In genomic region chr12:1633459-1633858, GRCh38 we compare ENCODE assay signal across 18 cellular contexts. TPM values are rescaled to one million over a fixed set of nuclear protein-coding genes. Genes with fewer than 3 reads are reported as not detected.
DNase-seq lines count a peak whose midpoint lies in the region; ATAC-seq and TF ChIP-seq lines count a peak whose summit lies in the region.
"Had no signal": no experiment of that assay in that cellular context is flagged by ENCODE, and none has a peak within 500 bp of the region (broad histone marks: within the 10 kb centered on the region; RNA-seq: fewer than 3 reads in every experiment).

No MANE protein-coding gene starts in this region.

- H2AFZ ChIP-seq in PC-3 (ENCODE audit: low read length) = no peak overlapping the region

- no peaks in the 10 kb centered on the region for H3F3A ChIP-seq in PC-3 (ENCODE audit: low read length, unreplicated experiment)

- H2AK5ac ChIP-seq in mesendoderm (ENCODE audit: low read length) = no peak overlapping the region

- H3K9ac ChIP-seq in mesendoderm (ENCODE audit: low read length) = no peak overlapping the region
- peak overlapping the region in 1 of 5 donors; percentile 17 for H3K9ac ChIP-seq in subcutaneous abdominal adipose tissue (ENCODE audit: low read length in 5 of 5)
- H3K9ac ChIP-seq in PC-3 (ENCODE audit: low read length) = no peak overlapping the region

- H3K4me1 ChIP-seq in mesendoderm (ENCODE audit: control insufficient read depth, low read depth, low read length) (peaks cover 9% of the 10 kb centered on the region), subcutaneous abdominal adipose tissue (ENCODE audit: control insufficient read depth in 5 of 5, insufficient read depth in 5 of 5, low read length in 5 of 5) (peaks cover 3 to 55% (median 44%) of the 10 kb centered on the region in 5 donors), PC-3 (ENCODE audit: insufficient read depth, low read length) (0 out of 2 replicates have a peak, but pooled peaks cover 9% of the 10 kb centered on the region)

- no CpG with 5 or more reads among the region's 3 CpGs for WGBS in mesendoderm (ENCODE audit: extremely low coverage, insufficient coverage, low lambda C conversion rate)

- H2BK120ac ChIP-seq in mesendoderm (ENCODE audit: low read depth, low read length) = no peak overlapping the region

- no peak for TF ChIP-seq CTCF in PC-3 (conservative IDR thresholded peaks at IDR 0.05; ENCODE audit: low read depth, low read length)

- no peaks in the 10 kb centered on the region for H3K79me1 ChIP-seq in mesendoderm (ENCODE audit: low read length)

- POLR2A ChIA-PET in PC-3 (lab: Charles Lee; ENCODE audit: unreplicated experiment) = no interaction called here

- intact Hi-C loops in PC-3 (cut with micrococcal nuclease) = loop anchor here (5.0 kb wide), 2 partner anchors 159 to 304 kb away; no protein-coding TSS in a partner anchor

- H3K4me3 ChIP-seq in mesendoderm (ENCODE audit: low read length) = no peak overlapping the region
- no peak overlapping the region for H3K4me3 ChIP-seq in subcutaneous abdominal adipose tissue (ENCODE audit: low read depth in 1 of 5, low read length in 5 of 5)
- no peak overlapping the region for H3K4me3 ChIP-seq in PC-3 (ENCODE audit: low read length)
- H3K4me3 ChIP-seq: HAP-1, SJSA1 had no signal

- no peak overlapping the region for H3K18ac ChIP-seq in mesendoderm (ENCODE audit: low read length)

- H2BK5ac ChIP-seq in mesendoderm (ENCODE audit: low read length) = peak overlapping the region; percentile 13

- H3K4me2 ChIP-seq in mesendoderm (ENCODE audit: low read length) (no peak overlapping the region), PC-3 (ENCODE audit: low read length) (no peak overlapping the region)

- H4K5ac ChIP-seq in mesendoderm (ENCODE audit: low read length) = no peak overlapping the region

- H3K4ac ChIP-seq in mesendoderm (ENCODE audit: low read depth, low read length) = no peak overlapping the region

- H3K36me3 ChIP-seq in mesendoderm (ENCODE audit: control insufficient read depth, insufficient read depth, low read length) (no peaks in the 10 kb centered on the region), subcutaneous abdominal adipose tissue (ENCODE audit: control insufficient read depth in 5 of 5, insufficient read depth in 5 of 5, low read length in 5 of 5) (no peaks in the 10 kb centered on the region), PC-3 (ENCODE audit: low read depth, low read length) (no peaks in the 10 kb centered on the region)
- H3K36me3 ChIP-seq: BE2C, HAP-1, SJSA1 had no signal

- CTCF ChIA-PET in PC-3 (lab: Charles Lee) = no interaction called here

- H4K20me1 ChIP-seq in PC-3 (ENCODE audit: low read length) = no peaks in the 10 kb centered on the region

- H3K9me3 ChIP-seq in subcutaneous abdominal adipose tissue (ENCODE audit: control insufficient read depth in 5 of 5, low read length in 5 of 5) (no peaks in the 10 kb centered on the region), PC-3 (ENCODE audit: low read length) (no peaks in the 10 kb centered on the region)
- H3K9me3 ChIP-seq: BE2C, HAP-1, SJSA1 had no signal

- no peak overlapping the region for H2BK15ac ChIP-seq in mesendoderm (replicated peaks; ENCODE audit: low read depth)

- H3K27me3 ChIP-seq in mesendoderm (ENCODE audit: insufficient read depth, low read length, poor library complexity) = no peaks in the 10 kb centered on the region
- H3K27me3 ChIP-seq in subcutaneous abdominal adipose tissue (ENCODE audit: control insufficient read depth in 5 of 5, insufficient read depth in 4 of 5, low read length in 5 of 5) = peaks cover 0 to 2% (median 0%) of the 10 kb centered on the region in 5 donors
- H3K27me3 ChIP-seq in PC-3 (ENCODE audit: low read length) = peaks cover 14% of the 10 kb centered on the region
- H3K27me3 ChIP-seq: BE2C had no signal

- H3K23ac ChIP-seq in mesendoderm (ENCODE audit: low read length) = no peak overlapping the region

- ATAC-seq in PC-3 = no peak

- DNase-seq in SIG-M5 treated with dmso at 0.1 percent for 504 hours (lab: John Stamatoyannopoulos, UW; ENCODE audit: unreplicated experiment) (peak; percentile 61), SIG-M5 (lab: John Stamatoyannopoulos, UW) (no peak), NOMO-1 treated with dmso at 0.1 percent for 144 hours (lab: John Stamatoyannopoulos, UW; ENCODE audit: unreplicated experiment) (peak; percentile 34), mesendoderm (peak; percentile 83), PC-3 (no peak)
- DNase-seq in activated CD8-positive, alpha-beta memory T cell treated with anti-CD3 and anti-CD28 coated beads for 24 hours = no peak
- DNase-seq in activated naive CD4-positive, alpha-beta T cell treated with anti-CD3 and anti-CD28 coated beads, Interleukin-2, amount 50 U/mL, for 16 hours = no peak
- DNase-seq: BE2C; CD8-positive, alpha-beta memory T cell; NCI-H1092; NCI-H2081 treated with DMSO at 0.1 percent for 48 hours; NCI-H524; OCI-M1; RPMI8226 had no signal

- no peaks in the 10 kb centered on the region for H3K9me2 ChIP-seq in PC-3 (replicated peaks; ENCODE audit: low read length)

- H4K8ac ChIP-seq in mesendoderm (ENCODE audit: low read depth, low read length) = no peak overlapping the region

- BruUV-seq in PC-3 (replicated peaks; lab: Mats Ljungman, UMichigan) = no TSS peak

- H3K27ac ChIP-seq in mesendoderm (ENCODE audit: low read depth, low read length) = peak overlapping the region; percentile 24
- peak overlapping the region; percentile 62 for H3K27ac ChIP-seq in subcutaneous abdominal adipose tissue (ENCODE audit: low read depth, low read length)
- no peak overlapping the region for H3K27ac ChIP-seq in PC-3 (ENCODE audit: low read length)
- H3K27ac ChIP-seq: 22Rv1, SJSA1 had no signal

- H3K79me2 ChIP-seq in mesendoderm (ENCODE audit: control insufficient read depth, insufficient read depth, low read length) = no peaks in the 10 kb centered on the region
- no peaks in the 10 kb centered on the region for H3K79me2 ChIP-seq in PC-3 (ENCODE audit: low read length)

- H3K56ac ChIP-seq in mesendoderm (ENCODE audit: low read length) = no peak overlapping the region

RNA-seq across cellular contexts. Expression of gene WNT5B, which starts 4.4 kb away (rescaled TPM):
- polyA plus RNA-seq in mesendoderm (2013, experiment 1 of 2) = 4.7 TPM
- polyA plus RNA-seq in mesendoderm (2013, experiment 2 of 2) = 4.9 TPM
- total RNA-seq in PC-3 (2014; rRNA removed) = 1.7 and 2.2 TPM in 2 replicates
- total RNA-seq: CD8-positive, alpha-beta memory T cell had no signal
- polyA plus RNA-seq: CD8-positive, alpha-beta memory T cell had no signal

RNA-seq across cellular contexts. Expression of gene FBXL14, which starts 39.1 kb away (rescaled TPM):
- polyA plus RNA-seq in mesendoderm (2013, experiment 1 of 2) = 2.8 TPM
- 2.9 TPM for polyA plus RNA-seq in mesendoderm (2013, experiment 2 of 2)
- total RNA-seq in PC-3 (2014; rRNA removed) = 18.3 and 21.8 TPM in 2 replicates

RNA-seq across cellular contexts. Expression of gene ADIPOR2, which starts 57.4 kb away (rescaled TPM):
- polyA plus RNA-seq in mesendoderm (2013, experiment 1 of 2) = 26.7 TPM
- 26.7 TPM for polyA plus RNA-seq in mesendoderm (2013, experiment 2 of 2)
- 26.5 and 37.2 TPM in 2 replicates for total RNA-seq in PC-3 (2014; rRNA removed)

Comparison
In these comparisons a context has a peak if more than half of its experiments do, and no peak if none do; other contexts are left out.
1. DNase-seq: peak in SIG-M5 treated with dmso at 0.1 percent for 504 hours (single experiment), NOMO-1 treated with dmso at 0.1 percent for 144 hours (single experiment) and mesendoderm (single experiment); none in SIG-M5 (single experiment), activated CD8-positive, alpha-beta memory T cell treated with anti-CD3 and anti-CD28 coated beads for 24 hours (single experiment), activated naive CD4-positive, alpha-beta T cell treated with anti-CD3 and anti-CD28 coated beads, Interleukin-2, amount 50 U/mL, for 16 hours (single experiment) and PC-3 (single experiment).